In genomic region chr16:852451-853185, GRCh38 we compare ENCODE assay signal across 15 cellular contexts. TPM values are rescaled to one million over a fixed set of nuclear protein-coding genes. Genes with fewer than 3 reads are reported as not detected.
DNase-seq lines count a peak whose midpoint lies in the region; ATAC-seq and TF ChIP-seq lines count a peak whose summit lies in the region.
"Had no signal": no experiment of that assay in that cellular context is flagged by ENCODE, and none has a peak within 500 bp of the region (broad histone marks: within the 10 kb centered on the region; RNA-seq: fewer than 3 reads in every experiment).

No MANE protein-coding gene starts in this region.

- peak; percentile 9 for DNase-seq in BE2C
- peak in 49 of 61 donors; percentile 8 to 77 (median 46) for DNase-seq in caudate nucleus (lab: John Stamatoyannopoulos, UW)
- DNase-seq in left colon = no peak
- DNase-seq in posterior cingulate gyrus = peak; percentile 32 to 95 (median 68)
- no peak for DNase-seq in NCI-H526 (lab: John Stamatoyannopoulos, UW)
- no peak for DNase-seq in SW 1271 (lab: John Stamatoyannopoulos, UW)
- DNase-seq in NCI-H2107 (lab: John Stamatoyannopoulos, UW) = no peak
- DNase-seq: AML-193; CD4-positive, alpha-beta memory T cell; DMS79 treated with DMSO at 0.1 percent for 48 hours; KBM-7; NCI-H1092; NCI-H1694; NCI-H748 treated with DMSO at 0.1 percent for 48 hours had no signal

- intact Hi-C loops in left colon (cut with DNase I, micrococcal nuclease) = no loop called here
- intact Hi-C loops in posterior cingulate gyrus (cut with DNase I) = no loop called here

- H3K9me3 ChIP-seq in BE2C = peaks cover 7% of the 10 kb centered on the region; the same call in 1 of the 2 replicates

- no peaks in the 10 kb centered on the region for H3K27me3 ChIP-seq in BE2C

- no peaks in the 10 kb centered on the region for H3K36me3 ChIP-seq in BE2C

- no peaks in the 10 kb centered on the region for H3K4me1 ChIP-seq in BE2C

- no peak overlapping the region for H3K4me3 ChIP-seq in BE2C (ENCODE audit: low read depth, low read length)

- peak; percentile 23 for ATAC-seq in left colon
- ATAC-seq: HCT116 had no signal

- H3K27ac ChIP-seq in caudate nucleus (ENCODE audit: low read depth, low read length) = no peak overlapping the region

- TF ChIP-seq CTCF in BE2C (IDR thresholded peaks at IDR 0.05; ENCODE audit: low read depth, low read length) = no peak

RNA-seq across cellular contexts. Expression of gene GNG13, which starts 52.1 kb away (rescaled TPM):
- polyA plus RNA-seq in BE2C (2012; ENCODE audit: insufficient read depth, insufficient read length, low read depth) = 8.5 TPM
- total RNA-seq in left colon = under 1 TPM; 0.40 to 0.53 TPM
- total RNA-seq: CD4-positive, alpha-beta memory T cell had no signal
- polyA plus RNA-seq: CD4-positive, alpha-beta memory T cell had no signal

Comparison
In these comparisons a context has a peak if more than half of its experiments do, and no peak if none do; other contexts are left out.
1. DNase-seq: peak in BE2C (single experiment), caudate nucleus (49 of 61) and posterior cingulate gyrus (10 of 10); none in left colon (0 of 2), NCI-H526 (0 of 2), SW 1271 (0 of 2) and NCI-H2107 (single experiment).